In the genomic region with DNA sequence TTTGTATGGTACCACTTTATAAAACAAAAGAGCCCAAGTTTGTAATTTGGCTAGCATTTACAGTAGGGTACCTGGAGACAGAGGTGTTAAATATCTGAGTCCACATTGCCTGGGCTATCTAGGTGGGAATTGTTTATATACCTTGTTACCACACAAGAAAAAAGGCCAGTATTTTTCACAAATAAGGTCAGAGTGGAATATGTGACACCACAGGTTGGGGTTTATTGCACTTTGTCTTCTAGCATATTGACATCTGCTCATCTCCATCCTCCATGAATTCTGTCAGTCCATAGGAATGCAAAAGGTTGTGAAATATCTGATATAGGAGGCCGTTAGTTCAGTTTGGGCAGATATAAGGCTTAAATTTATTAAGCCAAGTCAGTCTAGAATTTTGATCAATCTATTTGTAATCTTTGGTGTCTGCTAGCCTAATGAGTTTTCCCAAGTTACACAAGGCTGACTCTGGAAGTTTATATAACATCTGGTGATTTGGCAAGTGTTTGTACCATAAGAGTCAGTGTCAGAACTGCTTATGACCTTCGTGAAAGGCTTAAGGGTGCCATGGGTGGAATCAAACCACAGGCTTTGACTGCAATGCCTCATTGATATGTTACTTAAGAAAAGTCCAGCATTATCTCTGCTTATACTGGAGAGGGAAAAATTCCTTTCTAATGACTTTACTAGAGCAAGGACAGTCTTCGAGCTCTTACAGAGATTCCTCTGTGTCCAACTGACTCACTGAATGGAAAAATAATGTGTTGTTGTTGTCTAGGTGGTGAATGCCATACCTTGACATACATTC, we compare ENCODE assay signal across 1 cellular context.
TF ChIP-seq lines count a peak whose summit lies in the region.

No MANE protein-coding gene starts in this region.

TF ChIP-seq in IMR-90, 13 proteins besides CTCF, POLR2A, EP300 and RAD21 (continued from another document):
- no peak for TF ChIP-seq MAFK (IDR thresholded peaks at IDR 0.05; ENCODE audit: low read depth, low read length)
- TF ChIP-seq, protein P1, sequence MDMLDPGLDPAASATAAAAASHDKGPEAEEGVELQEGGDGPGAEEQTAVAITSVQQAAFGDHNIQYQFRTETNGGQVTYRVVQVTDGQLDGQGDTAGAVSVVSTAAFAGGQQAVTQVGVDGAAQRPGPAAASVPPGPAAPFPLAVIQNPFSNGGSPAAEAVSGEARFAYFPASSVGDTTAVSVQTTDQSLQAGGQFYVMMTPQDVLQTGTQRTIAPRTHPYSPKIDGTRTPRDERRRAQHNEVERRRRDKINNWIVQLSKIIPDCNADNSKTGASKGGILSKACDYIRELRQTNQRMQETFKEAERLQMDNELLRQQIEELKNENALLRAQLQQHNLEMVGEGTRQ (IDR thresholded peaks at IDR 0.05; ENCODE audit: low read depth, low read length), result no peak
TF ChIP-seq in IMR-90: peak in this region for 3.
